In genomic region chr3:172517859-172518466, GRCh38 we compare ENCODE assay signal across 11 cellular contexts. TPM values are rescaled to one million over a fixed set of nuclear protein-coding genes. Genes with fewer than 3 reads are reported as not detected.
DNase-seq lines count a peak whose midpoint lies in the region; ATAC-seq and TF ChIP-seq lines count a peak whose summit lies in the region.
"Had no signal": no experiment of that assay in that cellular context is flagged by ENCODE, and none has a peak within 500 bp of the region (broad histone marks: within the 10 kb centered on the region; RNA-seq: fewer than 3 reads in every experiment).

No MANE protein-coding gene starts in this region.

- WGBS in lung, 2 donors = 55 to 62% methylated on average over 8 of the region's 8 CpGs

- no peak overlapping the region for H3K9ac ChIP-seq in subcutaneous abdominal adipose tissue (ENCODE audit: low read length in 5 of 5)
- H3K9ac ChIP-seq: neural progenitor cell had no signal

- H3K27ac ChIP-seq in lung (ENCODE audit: low read depth in 1 of 2, low read length in 1 of 2) = peak overlapping the region; percentile 49 to 52
- peak overlapping the region; percentile 84 for H3K27ac ChIP-seq in subcutaneous abdominal adipose tissue (ENCODE audit: low read depth, low read length)
- H3K27ac ChIP-seq: neural progenitor cell, SJCRH30 had no signal

- H3K36me3 ChIP-seq in lung (ENCODE audit: control insufficient read depth in 2 of 2, insufficient read depth in 2 of 2, low read length in 2 of 2) (peaks cover 0 to 4% of the 10 kb centered on the region in 2 donors), subcutaneous abdominal adipose tissue (ENCODE audit: control insufficient read depth in 5 of 5, insufficient read depth in 5 of 5, low read length in 5 of 5) (peaks cover 3 to 18% (median 12%) of the 10 kb centered on the region in 5 donors), HAP-1 (replicated peaks) (no peaks in the 10 kb centered on the region)
- H3K36me3 ChIP-seq: neural progenitor cell, SJCRH30 had no signal

- H3K4me1 ChIP-seq in lung (ENCODE audit: control insufficient read depth in 2 of 2, insufficient read depth in 2 of 2, low read length in 2 of 2) (peaks cover 0 to 11% of the 10 kb centered on the region in 2 donors), subcutaneous abdominal adipose tissue (ENCODE audit: control insufficient read depth in 5 of 5, insufficient read depth in 5 of 5, low read length in 5 of 5) (peaks cover 13 to 74% (median 66%) of the 10 kb centered on the region in 5 donors), HAP-1 (peaks cover 8% of the 10 kb centered on the region)
- H3K4me1 ChIP-seq: neural progenitor cell, SJCRH30 had no signal

- H3K27me3 ChIP-seq in lung (ENCODE audit: control insufficient read depth, insufficient read depth) (no peaks in the 10 kb centered on the region), subcutaneous abdominal adipose tissue (ENCODE audit: control insufficient read depth in 5 of 5, insufficient read depth in 4 of 5, low read length in 5 of 5) (no peaks in the 10 kb centered on the region), HAP-1 (ENCODE audit: low read depth) (no peaks in the 10 kb centered on the region)
- H3K27me3 ChIP-seq: neural progenitor cell, SJCRH30 had no signal

- no peak overlapping the region for H3K4me3 ChIP-seq in lung
- H3K4me3 ChIP-seq in subcutaneous abdominal adipose tissue (ENCODE audit: low read depth in 1 of 5, low read length in 5 of 5) = peak overlapping the region in 3 of 5 donors; percentile 4 to 23 (median 13)
- H3K4me3 ChIP-seq in HAP-1 = no peak overlapping the region
- H3K4me3 ChIP-seq: neural progenitor cell, SJCRH30 had no signal

- DNase-seq in activated CD4-positive, alpha-beta T cell treated with anti-CD3 and anti-CD28 coated beads for 24 hours (ENCODE audit: low read depth in 2 of 2) = peak; percentile 33 to 34
- DNase-seq in activated CD4-positive, alpha-beta T cell treated with anti-CD3 and anti-CD28 coated beads for 1 hour = no peak
- DNase-seq in activated effector memory CD4-positive, alpha-beta T cell treated with Interleukin-2 at 50 U/mL for 16 hours = peak; percentile 39
- DNase-seq in lung (ENCODE audit: low spot score) (no peak), SHP77 (lab: John Stamatoyannopoulos, UW) (no peak), HAP-1 (ENCODE audit: low spot score in 2 of 2) (no peak), GM20000 (ENCODE audit: low spot score) (no peak)
- DNase-seq: NCI-H1092, SJCRH30 had no signal

- in situ Hi-C loops in HAP-1 (cut with MboI; ENCODE audit: low sequenced_read_pairs) = no loop called here

- TF ChIP-seq CTCF in lung (IDR thresholded peaks at IDR 0.05; ENCODE audit: control extremely low read depth, extremely low read depth) (no peak), GM20000 (IDR thresholded peaks at IDR 0.05; ENCODE audit: extremely low read depth, missing control alignments) (no peak)

- no peak for ATAC-seq in lung (ENCODE audit: insufficient read depth, low FRiP score)

- H3K9me3 ChIP-seq in lung (ENCODE audit: control insufficient read depth in 2 of 2, insufficient read depth in 1 of 2, low read length in 1 of 2) = no peaks in the 10 kb centered on the region
- H3K9me3 ChIP-seq in subcutaneous abdominal adipose tissue (ENCODE audit: control insufficient read depth in 5 of 5, low read length in 5 of 5) = no peaks in the 10 kb centered on the region
- H3K9me3 ChIP-seq in HAP-1 = no peaks in the 10 kb centered on the region
- H3K9me3 ChIP-seq: SJCRH30 had no signal

RNA-seq across cellular contexts. Expression of gene TNFSF10, which starts 5.3 kb away (rescaled TPM):
- 100 to 1,000 TPM in 1 of 2 donors, 10 to 100 TPM in 1; 41.5 to 107 TPM for total RNA-seq in lung
- 10 to 100 TPM; 22.9 to 78.6 TPM for polyA plus RNA-seq in lung
- total RNA-seq: SJCRH30 had no signal

Comparison
In these comparisons a context has a peak if more than half of its experiments do, and no peak if none do; other contexts are left out.
1. DNase-seq: peak in activated CD4-positive, alpha-beta T cell treated with anti-CD3 and anti-CD28 coated beads for 24 hours (2 of 2) and activated effector memory CD4-positive, alpha-beta T cell treated with Interleukin-2 at 50 U/mL for 16 hours (single experiment); none in activated CD4-positive, alpha-beta T cell treated with anti-CD3 and anti-CD28 coated beads for 1 hour (single experiment), lung (single experiment), SHP77 (0 of 2), HAP-1 (0 of 2) and GM20000 (single experiment).
2. H3K4me3 ChIP-seq: peak in subcutaneous abdominal adipose tissue (3 of 5); none in lung (single experiment) and HAP-1 (single experiment).